Comparison of ENCODE assay signal across 20 cellular contexts in the genomic region with DNA sequence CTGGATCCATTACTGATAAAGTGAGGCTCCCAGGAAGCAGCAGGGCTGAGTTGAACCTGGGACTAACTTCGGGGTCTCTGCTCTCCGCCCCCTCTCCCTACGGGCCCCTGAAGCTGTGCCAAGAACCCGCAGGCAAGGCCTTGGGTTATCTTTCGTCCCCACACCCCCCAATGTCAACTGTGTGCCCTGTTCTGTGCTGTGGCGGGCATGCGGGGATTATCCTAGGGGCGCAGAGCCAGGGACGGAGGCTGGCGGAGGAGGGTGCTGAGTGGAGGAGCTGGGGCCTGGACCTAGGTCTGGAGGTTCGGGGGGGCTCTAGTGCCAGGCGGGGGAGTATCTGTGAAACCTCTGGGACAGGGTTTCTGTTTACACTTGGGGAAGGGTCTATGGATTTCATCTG. TPM values are rescaled to one million over a fixed set of nuclear protein-coding genes. Genes with fewer than 3 reads are reported as not detected.
DNase-seq lines count a peak whose midpoint lies in the region; ATAC-seq and TF ChIP-seq lines count a peak whose summit lies in the region.
"Had no signal": no experiment of that assay in that cellular context is flagged by ENCODE, and none has a peak within 500 bp of the region (broad histone marks: within the 10 kb centered on the region; RNA-seq: fewer than 3 reads in every experiment).

No MANE protein-coding gene starts in this region.

- H3K4me3 Mint-ChIP-seq in activated naive CD8-positive, alpha-beta T cell treated with anti-CD3 and anti-CD28 coated beads, Interleukin-2, amount 50 U/mL, for 24 hours: no peak overlapping the region
- peak overlapping the region; percentile 61 for H3K4me3 Mint-ChIP-seq in neural crest cell
- H3K4me3 Mint-ChIP-seq: activated T-helper 1 cell treated with anti-CD3 and anti-CD28 coated beads, Interleukin-12 subunit alpha, Interleukin-12 subunit beta, Interleukin-2, Interleukin-4 antibody, amounts not matched to agents 30 ng/mL and 10 ng/mL and 1 ng/mL, durations not matched to agents 14 hours and 24 hours and 36 hours had no signal

- no peaks in the 10 kb centered on the region; the same call in 1 of the 2 replicates for H3K36me3 ChIP-seq in BE2C
- H3K36me3 ChIP-seq in H7 (replicated peaks; ENCODE audit: control insufficient read depth, insufficient read depth, low read length): peaks cover 1% of the 10 kb centered on the region
- H3K36me3 ChIP-seq in gastroesophageal sphincter: peaks cover 0 to 40% of the 10 kb centered on the region in 2 donors
- H3K36me3 ChIP-seq: ovary had no signal

- H3K9me3 ChIP-seq in BE2C (no peaks in the 10 kb centered on the region), gastroesophageal sphincter (no peaks in the 10 kb centered on the region)
- H3K9me3 ChIP-seq: ovary, vagina had no signal

- 61 to 62% methylated on average over 5 of the region's 12 CpGs for WGBS in gastroesophageal sphincter (ENCODE audit: low coverage in 1 of 2), 2 donors

- DNase-seq in BE2C (no peak), H7 (no peak), neural crest cell (ENCODE audit: low read depth, low spot score) (no peak), NCI-H2029 (lab: John Stamatoyannopoulos, UW) (no peak)
- DNase-seq in activated naive CD8-positive, alpha-beta T cell treated with anti-CD3 and anti-CD28 coated beads, Interleukin-2, amount 50 U/mL, for 24 hours: no peak
- DNase-seq: activated CD4-positive, alpha-beta T cell treated with anti-CD3 and anti-CD28 coated beads, Interleukin-2, amount 50 U/mL, for 4 hours; amniotic stem cell; foreskin melanocyte; NCI-H1417 treated with DMSO at 0.1 percent for 48 hours had no signal

- no peaks in the 10 kb centered on the region for H3K27me3 Mint-ChIP-seq in activated naive CD8-positive, alpha-beta T cell treated with anti-CD3 and anti-CD28 coated beads, Interleukin-2, amount 50 U/mL, for 24 hours
- no peaks in the 10 kb centered on the region for H3K27me3 Mint-ChIP-seq in neural crest cell (ENCODE audit: low read depth)

- H3K36me3 Mint-ChIP-seq in activated naive CD8-positive, alpha-beta T cell treated with anti-CD3 and anti-CD28 coated beads, Interleukin-2, amount 50 U/mL, for 24 hours (ENCODE audit: low read depth): no peaks in the 10 kb centered on the region
- peaks cover 2% of the 10 kb centered on the region for H3K36me3 Mint-ChIP-seq in neural crest cell (ENCODE audit: low read depth)

- TF ChIP-seq EP300 in gastroesophageal sphincter (IDR thresholded peaks at IDR 0.05): no peak

- peak overlapping the region in 1 of 4 donors; percentile 84 for H3K27ac ChIP-seq in gastroesophageal sphincter
- H3K27ac ChIP-seq: HL-60 had no signal

- peaks cover 23% of the 10 kb centered on the region for H3K4me1 Mint-ChIP-seq in activated naive CD8-positive, alpha-beta T cell treated with anti-CD3 and anti-CD28 coated beads, Interleukin-2, amount 50 U/mL, for 24 hours
- H3K4me1 Mint-ChIP-seq in neural crest cell: peaks cover 6% of the 10 kb centered on the region

- ATAC-seq in activated naive CD8-positive, alpha-beta T cell treated with anti-CD3 and anti-CD28 coated beads, Interleukin-2, amount 50 U/mL, for 24 hours: no peak
- ATAC-seq in gastroesophageal sphincter (no peak), HG03565 (IDR thresholded peaks at IDR 0.05; ENCODE audit: unreplicated experiment) (no peak), HG02763 (IDR thresholded peaks at IDR 0.05; ENCODE audit: unreplicated experiment) (no peak)

- peaks cover 24% of the 10 kb centered on the region for H3K4me1 ChIP-seq in BE2C
- peaks cover 0 to 23% (median 16%) of the 10 kb centered on the region in 3 donors for H3K4me1 ChIP-seq in gastroesophageal sphincter

- TF ChIP-seq POLR2A in gastroesophageal sphincter (IDR thresholded peaks at IDR 0.05): no peak

- peak overlapping the region; percentile 49 for H3K27ac Mint-ChIP-seq in activated naive CD8-positive, alpha-beta T cell treated with anti-CD3 and anti-CD28 coated beads, Interleukin-2, amount 50 U/mL, for 24 hours
- H3K27ac Mint-ChIP-seq in neural crest cell (ENCODE audit: unreplicated experiment): no peak overlapping the region
- H3K27ac Mint-ChIP-seq: activated T-helper 1 cell treated with anti-CD3 and anti-CD28 coated beads, Interleukin-12 subunit alpha, Interleukin-12 subunit beta, Interleukin-2, Interleukin-4 antibody, amounts not matched to agents 30 ng/mL and 10 ng/mL and 1 ng/mL, durations not matched to agents 14 hours and 24 hours and 36 hours had no signal

- no peaks in the 10 kb centered on the region for H3K27me3 ChIP-seq in BE2C
- H3K27me3 ChIP-seq in H7 (ENCODE audit: control insufficient read depth, insufficient read depth, low read length): no peaks in the 10 kb centered on the region
- no peaks in the 10 kb centered on the region for H3K27me3 ChIP-seq in gastroesophageal sphincter
- H3K27me3 ChIP-seq: ovary, vagina had no signal

- TF ChIP-seq CTCF in BE2C (IDR thresholded peaks at IDR 0.05; ENCODE audit: low read depth, low read length): no peak
- TF ChIP-seq CTCF in neural crest cell (conservative IDR thresholded peaks at IDR 0.05): no peak
- no peak for TF ChIP-seq CTCF in gastroesophageal sphincter (IDR thresholded peaks at IDR 0.05)

- H3K4me3 ChIP-seq in BE2C (ENCODE audit: low read depth, low read length) (peak overlapping the region; percentile 34; the same call in 1 of the 2 replicates), H7 (ENCODE audit: insufficient read depth, low read depth, low read length) (0 out of 2 replicates have a peak overlapping the region, but pooled peaks have one; percentile 57), gastroesophageal sphincter (peak overlapping the region in 1 of 2 donors; percentile 66)

- H3K9me3 Mint-ChIP-seq in activated naive CD8-positive, alpha-beta T cell treated with anti-CD3 and anti-CD28 coated beads, Interleukin-2, amount 50 U/mL, for 24 hours: no peaks in the 10 kb centered on the region
- H3K9me3 Mint-ChIP-seq in neural crest cell: no peaks in the 10 kb centered on the region
- H3K9me3 Mint-ChIP-seq: activated T-helper 1 cell treated with anti-CD3 and anti-CD28 coated beads, Interleukin-12 subunit alpha, Interleukin-12 subunit beta, Interleukin-2, Interleukin-4 antibody, amounts not matched to agents 30 ng/mL and 10 ng/mL and 1 ng/mL, durations not matched to agents 14 hours and 24 hours and 36 hours had no signal

RNA-seq across cellular contexts. Expression of a gene that starts 26.4 kb away (rescaled TPM):
- polyA plus RNA-seq in BE2C (2012; ENCODE audit: insufficient read depth, insufficient read length, low read depth): 19.7 TPM
- total RNA-seq in H7 (2014; rRNA removed; shearing (Covaris generic)): 6.4 and 6.9 TPM in 2 replicates
- total RNA-seq in neural crest cell (17.6 and 19.9 TPM in 2 replicates), gastroesophageal sphincter (1 to 10 TPM; 2.0 to 5.9 (median 3.9) TPM)

RNA-seq across cellular contexts. Expression of a gene that starts 27.4 kb away (rescaled TPM):
- polyA plus RNA-seq in BE2C (2012; ENCODE audit: insufficient read depth, insufficient read length, low read depth): 160 TPM
- 73.3 and 92.9 TPM in 2 replicates for total RNA-seq in H7 (2014; rRNA removed; shearing (Covaris generic))
- total RNA-seq in neural crest cell: 83.5 and 85.6 TPM in 2 replicates
- total RNA-seq in gastroesophageal sphincter: 10 to 100 TPM in 2 of 4 donors, 1 to 10 TPM in 2; 5.3 to 20.8 (median 14.5) TPM

RNA-seq across cellular contexts. Expression of a gene that starts 41.5 kb away (rescaled TPM):
- polyA plus RNA-seq in BE2C (2012; ENCODE audit: insufficient read depth, insufficient read length, low read depth): 1.9 TPM
- total RNA-seq in H7 (2014; rRNA removed; shearing (Covaris generic)): 0.07 and 0.10 TPM in 2 replicates
- total RNA-seq in neural crest cell (0.14 and 0.42 TPM in 2 replicates), gastroesophageal sphincter (under 1 TPM in 2 of 4 donors, not detected in 2; 0.62 to 0.67 TPM)
- total RNA-seq: activated T-helper 1 cell treated with anti-CD3 and anti-CD28 coated beads, Interleukin-12 subunit alpha, Interleukin-12 subunit beta, Interleukin-2, Interleukin-4 antibody, amounts not matched to agents 30 ng/mL and 10 ng/mL and 1 ng/mL, durations not matched to agents 14 hours and 24 hours and 36 hours; endothelial cell of umbilical vein; NCI-H460; skeletal muscle tissue had no signal

RNA-seq across cellular contexts. Expression of a gene that starts 48.3 kb away (rescaled TPM):
- polyA plus RNA-seq in BE2C (2012; ENCODE audit: insufficient read depth, insufficient read length, low read depth): not detected
- not detected in 2 replicates for total RNA-seq in H7 (2014; rRNA removed; shearing (Covaris generic))
- total RNA-seq in neural crest cell: not detected in 2 replicates
- total RNA-seq in gastroesophageal sphincter: not detected
- total RNA-seq: activated T-helper 1 cell treated with anti-CD3 and anti-CD28 coated beads, Interleukin-12 subunit alpha, Interleukin-12 subunit beta, Interleukin-2, Interleukin-4 antibody, amounts not matched to agents 30 ng/mL and 10 ng/mL and 1 ng/mL, durations not matched to agents 14 hours and 24 hours and 36 hours; endothelial cell of umbilical vein; mesenteric fat pad; NCI-H460; ovary; skeletal muscle tissue; vagina had no signal
- polyA plus RNA-seq: endothelial cell of umbilical vein, ovary had no signal

RNA-seq across cellular contexts. Expression of a gene that starts 51.9 kb away (rescaled TPM):
- 2.5 TPM for polyA plus RNA-seq in BE2C (2012; ENCODE audit: insufficient read depth, insufficient read length, low read depth)
- 8.8 and 10.1 TPM in 2 replicates for total RNA-seq in H7 (2014; rRNA removed; shearing (Covaris generic))
- total RNA-seq in neural crest cell: 4.8 and 5.0 TPM in 2 replicates
- 1 to 10 TPM; 1.1 to 5.4 (median 3.1) TPM for total RNA-seq in gastroesophageal sphincter
